ENCODE assay signal across 16 cellular contexts in genomic region chr13:113588394-113589111, GRCh38. TPM values are rescaled to one million over a fixed set of nuclear protein-coding genes. Genes with fewer than 3 reads are reported as not detected.
DNase-seq lines count a peak whose midpoint lies in the region; ATAC-seq, FAIRE-seq and TF ChIP-seq lines count a peak whose summit lies in the region.
"Had no signal": no experiment of that assay in that cellular context is flagged by ENCODE, and none has a peak within 500 bp of the region (broad histone marks: within the 10 kb centered on the region; RNA-seq: fewer than 3 reads in every experiment).

No MANE protein-coding gene starts in this region.

- no peak overlapping the region for H2BK15ac ChIP-seq in H1 (ENCODE audit: low read length)

- H3K9me3 Mint-ChIP-seq in activated CD8-positive, alpha-beta T cell treated with anti-CD3 and anti-CD28 coated beads for 36 hours = no peaks in the 10 kb centered on the region
- H3K9me3 Mint-ChIP-seq in activated CD8-positive, alpha-beta T cell treated with anti-CD3 and anti-CD28 coated beads, Interleukin-2, amount 10 ng/mL, durations not matched to agents 7 days and 5 days (ENCODE audit: insufficient read depth) = no peaks in the 10 kb centered on the region
- H3K9me3 Mint-ChIP-seq in stimulated activated effector memory CD8-positive, alpha-beta T cell treated with anti-CD3 and anti-CD28 coated beads, Interleukin-12 subunit alpha, Interleukin-12 subunit beta, amount 100 ng/mL, for 72 hours = no peaks in the 10 kb centered on the region

- TF ChIP-seq RAD21 in H1 (IDR thresholded peaks at IDR 0.05 in 1 of 2, conservative IDR thresholded peaks at IDR 0.05 in 1 of 2; ENCODE audit: low read depth in 2 of 2, low read length in 2 of 2) = no peak

- no peak overlapping the region for H2AK5ac ChIP-seq in H1 (ENCODE audit: low read depth, low read length)

- no peak overlapping the region for H3K14ac ChIP-seq in H1 (ENCODE audit: insufficient read length)

- peaks cover 0 to 3% (median 1%) of the 10 kb centered on the region in 4 experiments; a peak in 1 of 7 replicates for H3K4me1 ChIP-seq in H1 (replicated peaks in 1 of 4; ENCODE audit: control insufficient read depth in 3 of 4, insufficient read depth in 4 of 4, low read length in 3 of 4)

- ATAC-seq in activated CD8-positive, alpha-beta T cell treated with anti-CD3 and anti-CD28 coated beads for 36 hours = no peak
- no peak for ATAC-seq in activated CD8-positive, alpha-beta T cell treated with anti-CD3 and anti-CD28 coated beads, Interleukin-2, amount 10 ng/mL, durations not matched to agents 7 days and 5 days
- peak; percentile 33 for ATAC-seq in stimulated activated effector memory CD8-positive, alpha-beta T cell treated with anti-CD3 and anti-CD28 coated beads, Interleukin-12 subunit alpha, Interleukin-12 subunit beta, amount 100 ng/mL, for 72 hours
- ATAC-seq in HG03565 (IDR thresholded peaks at IDR 0.05; ENCODE audit: unreplicated experiment) = no peak
- ATAC-seq: A549, left colon had no signal

- H3K36me3 Mint-ChIP-seq in activated CD8-positive, alpha-beta T cell treated with anti-CD3 and anti-CD28 coated beads for 36 hours (ENCODE audit: low read depth) = peaks cover 65% of the 10 kb centered on the region
- peaks cover 65% of the 10 kb centered on the region for H3K36me3 Mint-ChIP-seq in activated CD8-positive, alpha-beta T cell treated with anti-CD3 and anti-CD28 coated beads, Interleukin-2, amount 10 ng/mL, durations not matched to agents 7 days and 5 days (ENCODE audit: low read depth)
- H3K36me3 Mint-ChIP-seq in stimulated activated effector memory CD8-positive, alpha-beta T cell treated with anti-CD3 and anti-CD28 coated beads, Interleukin-12 subunit alpha, Interleukin-12 subunit beta, amount 100 ng/mL, for 72 hours = peaks cover 73% of the 10 kb centered on the region

- no peak for FAIRE-seq in H1 (lab: Jason Lieb, UNC)
- FAIRE-seq: A549 had no signal

- no peak overlapping the region for H3K4me3 Mint-ChIP-seq in activated CD8-positive, alpha-beta T cell treated with anti-CD3 and anti-CD28 coated beads for 36 hours
- no peak overlapping the region for H3K4me3 Mint-ChIP-seq in activated CD8-positive, alpha-beta T cell treated with anti-CD3 and anti-CD28 coated beads, Interleukin-2, amount 10 ng/mL, durations not matched to agents 7 days and 5 days
- no peak overlapping the region for H3K4me3 Mint-ChIP-seq in stimulated activated effector memory CD8-positive, alpha-beta T cell treated with anti-CD3 and anti-CD28 coated beads, Interleukin-12 subunit alpha, Interleukin-12 subunit beta, amount 100 ng/mL, for 72 hours

- peaks cover 40% of the 10 kb centered on the region for H3K4me1 Mint-ChIP-seq in activated CD8-positive, alpha-beta T cell treated with anti-CD3 and anti-CD28 coated beads for 36 hours (ENCODE audit: low read depth)
- peaks cover 40% of the 10 kb centered on the region for H3K4me1 Mint-ChIP-seq in activated CD8-positive, alpha-beta T cell treated with anti-CD3 and anti-CD28 coated beads, Interleukin-2, amount 10 ng/mL, durations not matched to agents 7 days and 5 days (ENCODE audit: low read depth)
- H3K4me1 Mint-ChIP-seq in stimulated activated effector memory CD8-positive, alpha-beta T cell treated with anti-CD3 and anti-CD28 coated beads, Interleukin-12 subunit alpha, Interleukin-12 subunit beta, amount 100 ng/mL, for 72 hours = peaks cover 37% of the 10 kb centered on the region

- WGBS in H1 (ENCODE audit: extremely low coverage in 1 of 2, insufficient coverage in 1 of 2, insufficient read length in 1 of 2, insufficient replicate concordance in 2 of 2, low coverage in 1 of 2, low lambda C conversion rate in 2 of 2, missing lambda C conversion rate in 1 of 2), 2 experiments = 90 to 100% methylated on average over 2 to 6 of the region's 6 CpGs

- no peak overlapping the region for H3K18ac ChIP-seq in H1 (ENCODE audit: extremely low read depth, low read length)

- H2AFZ ChIP-seq in H1 (ENCODE audit: low read length) = no peak overlapping the region

- H3K79me2 ChIP-seq in H1 (ENCODE audit: control insufficient read depth in 1 of 2, insufficient read depth in 2 of 2, low read length in 2 of 2) = peaks cover 27 to 72% of the 10 kb centered on the region in 2 experiments

- no peak overlapping the region for H3K4ac ChIP-seq in H1 (replicated peaks; ENCODE audit: insufficient read length, low read depth, low read length)

- intact Hi-C loops in activated CD8-positive, alpha-beta T cell treated with anti-CD3 and anti-CD28 coated beads for 36 hours (cut with micrococcal nuclease) = no loop called here

- no peaks in the 10 kb centered on the region for H3K9me3 ChIP-seq in H1 (ENCODE audit: insufficient read depth in 2 of 2, low read depth in 1 of 2, low read length in 1 of 2)
- H3K9me3 ChIP-seq: A549 had no signal

- POLR2A ChIA-PET in activated CD8-positive, alpha-beta T cell treated with anti-CD3 and anti-CD28 coated beads for 36 hours (lab: Charles Lee) = interaction anchor here (0.8 to 1.8 kb wide), 2 partner anchors 24 to 99 kb away, joined by 3 to 8 read pairs; no protein-coding TSS in a partner anchor
- POLR2A ChIA-PET in activated CD8-positive, alpha-beta T cell treated with anti-CD3 and anti-CD28 coated beads, Interleukin-2, amount 10 ng/mL, durations not matched to agents 7 days and 5 days (lab: Charles Lee) = no interaction called here
- POLR2A ChIA-PET in RWPE1 (lab: Yijun Ruan, JAX; ENCODE audit: low non-redundant PET) (no interaction called here), H1 (lab: Charles Lee; ENCODE audit: partially characterized antibody) (no interaction called here)

- peaks cover 4 to 26% (median 7%) of the 10 kb centered on the region in 4 experiments; a peak in 5 of 8 replicates for H3K36me3 ChIP-seq in H1 (ENCODE audit: control insufficient read depth in 2 of 4, insufficient read depth in 4 of 4, low read length in 3 of 4)

- no peak for DNase-seq in activated CD8-positive, alpha-beta T cell treated with anti-CD3 and anti-CD28 coated beads for 36 hours
- no peak for DNase-seq in activated CD8-positive, alpha-beta T cell treated with anti-CD3 and anti-CD28 coated beads, Interleukin-2, amount 10 ng/mL, durations not matched to agents 7 days and 5 days
- DNase-seq in RWPE1 (ENCODE audit: low spot score) (no peak), H1 (ENCODE audit: low read depth in 1 of 2, low spot score in 2 of 2) (peak in 1 of 2 experiments; percentile 30), GM03348 (ENCODE audit: low spot score) (no peak), NCI-H524 treated with DMSO at 0.1 percent for 48 hours (lab: John Stamatoyannopoulos, UW) (no peak)
- no peak for DNase-seq in stimulated activated effector memory CD8-positive, alpha-beta T cell treated with anti-CD3 and anti-CD28 coated beads, Interleukin-12 subunit alpha, Interleukin-12 subunit beta, amount 100 ng/mL, for 72 hours (ENCODE audit: low spot score in 2 of 2)
- DNase-seq: activated CD4-positive, CD25-positive, alpha-beta regulatory T cell; activated naive CD4-positive, alpha-beta T cell; COR-L47; left colon; MV-4-11; stimulated activated CD4-positive, alpha-beta T cell treated with anti-CD3 and anti-CD28 coated beads, Interleukin-4, amount 100 ng/mL, for 24 hours had no signal

- no peak overlapping the region for H3K23ac ChIP-seq in H1 (ENCODE audit: insufficient read length)

- no peak for TF ChIP-seq POLR2A in H1 (IDR thresholded peaks at IDR 0.05; ENCODE audit: control extremely low read depth in 1 of 2, low read depth in 2 of 2, low read length in 2 of 2)

- H3K27ac Mint-ChIP-seq in activated CD8-positive, alpha-beta T cell treated with anti-CD3 and anti-CD28 coated beads for 36 hours = peak overlapping the region; percentile 2
- H3K27ac Mint-ChIP-seq in activated CD8-positive, alpha-beta T cell treated with anti-CD3 and anti-CD28 coated beads, Interleukin-2, amount 10 ng/mL, durations not matched to agents 7 days and 5 days = no peak overlapping the region
- peak overlapping the region; percentile 26 for H3K27ac Mint-ChIP-seq in stimulated activated effector memory CD8-positive, alpha-beta T cell treated with anti-CD3 and anti-CD28 coated beads, Interleukin-12 subunit alpha, Interleukin-12 subunit beta, amount 100 ng/mL, for 72 hours

- no peak overlapping the region for H4K5ac ChIP-seq in H1 (ENCODE audit: insufficient read length, low read depth, low read length)

- H2BK120ac ChIP-seq in H1 (replicated peaks; ENCODE audit: low read depth, low read length) = no peak overlapping the region

- H3K27me3 Mint-ChIP-seq in activated CD8-positive, alpha-beta T cell treated with anti-CD3 and anti-CD28 coated beads for 36 hours = no peaks in the 10 kb centered on the region
- no peaks in the 10 kb centered on the region for H3K27me3 Mint-ChIP-seq in activated CD8-positive, alpha-beta T cell treated with anti-CD3 and anti-CD28 coated beads, Interleukin-2, amount 10 ng/mL, durations not matched to agents 7 days and 5 days (ENCODE audit: low read depth)

- H3K27ac ChIP-seq in RWPE1 (peak overlapping the region; percentile 44), H1 (ENCODE audit: low read depth, low read length) (no peak overlapping the region)
- H3K27ac ChIP-seq: A549, SK-N-MC had no signal

- H2BK20ac ChIP-seq in H1 (ENCODE audit: low read length) = no peak overlapping the region

- H3K4me3 ChIP-seq in H1 (ENCODE audit: extremely low read depth in 1 of 4, insufficient read depth in 2 of 4, low read depth in 3 of 4, low read length in 4 of 4) = no peak overlapping the region
- H3K4me3 ChIP-seq: A549, SK-N-MC had no signal

- no peak overlapping the region; the same call in 1 of the 2 replicates for H4K8ac ChIP-seq in H1 (ENCODE audit: extremely low read depth, insufficient read depth, low read length)

- peaks cover 14 to 26% of the 10 kb centered on the region in 2 experiments for H4K20me1 ChIP-seq in H1 (replicated peaks in 1 of 2; ENCODE audit: control insufficient read depth in 1 of 2, insufficient read depth in 2 of 2, low read length in 2 of 2)

- no peak for TF ChIP-seq CTCF in activated CD8-positive, alpha-beta T cell treated with anti-CD3 and anti-CD28 coated beads for 36 hours (IDR thresholded peaks at IDR 0.05)
- no peak for TF ChIP-seq CTCF in RWPE1 (conservative IDR thresholded peaks at IDR 0.05; ENCODE audit: low read depth)
- no peak for TF ChIP-seq CTCF in H1 (IDR thresholded peaks at IDR 0.05; ENCODE audit: control extremely low read depth in 1 of 3, insufficient read depth in 1 of 3, low read depth in 1 of 3, low read length in 3 of 3)

- peak overlapping the region; percentile 71 for H3K56ac ChIP-seq in H1 (replicated peaks; ENCODE audit: insufficient read length, low read depth, low read length)

- H3K79me1 ChIP-seq in H1 (ENCODE audit: low read depth, low read length) = peaks cover 30% of the 10 kb centered on the region

- H3K27me3 ChIP-seq in H1 (replicated peaks in 1 of 4; ENCODE audit: control insufficient read depth in 3 of 4, extremely low read depth in 1 of 4, insufficient read depth in 3 of 4, low read length in 3 of 4) = no peaks in the 10 kb centered on the region

- no peak overlapping the region for H3K4me2 ChIP-seq in H1 (ENCODE audit: insufficient read depth in 1 of 2, low read depth in 2 of 2, low read length in 2 of 2)
- H3K4me2 ChIP-seq: A549 had no signal

- CTCF ChIA-PET in activated CD8-positive, alpha-beta T cell treated with anti-CD3 and anti-CD28 coated beads for 36 hours (lab: Charles Lee) = no interaction called here
- CTCF ChIA-PET in activated CD8-positive, alpha-beta T cell treated with anti-CD3 and anti-CD28 coated beads, Interleukin-2, amount 10 ng/mL, durations not matched to agents 7 days and 5 days (lab: Charles Lee) = no interaction called here
- CTCF ChIA-PET in RWPE1 (lab: Yijun Ruan, JAX) = interaction anchor here (0.7 kb wide), 1 partner anchor 15 kb away, joined by 3 read pairs; no protein-coding TSS in a partner anchor
- CTCF ChIA-PET in H1 (lab: Charles Lee; ENCODE audit: partially characterized antibody) = interaction anchor here (1.5 to 1.8 kb wide), 2 partner anchors 8 to 27 kb away, joined by 5 to 8 read pairs; no protein-coding TSS in a partner anchor

- H2BK5ac ChIP-seq in H1 (ENCODE audit: low read depth, low read length) = no peak overlapping the region; the same call in 1 of the 2 replicates

- no peak for TF ChIP-seq EP300 in H1 (IDR thresholded peaks at IDR 0.05; ENCODE audit: borderline replicate concordance in 1 of 2, low read depth in 2 of 2, low read length in 2 of 2)

- no peak overlapping the region for H4K91ac ChIP-seq in H1 (replicated peaks; ENCODE audit: insufficient read length, low read length)

- H2BK12ac ChIP-seq in H1 (ENCODE audit: low read depth, low read length) = no peak overlapping the region

- H3K23me2 ChIP-seq in H1 (ENCODE audit: low read depth, low read length) = peaks cover 13% of the 10 kb centered on the region

- H3K9ac ChIP-seq in H1 (replicated peaks in 1 of 4; ENCODE audit: extremely low read depth in 1 of 4, low read depth in 3 of 4, low read length in 3 of 4) = no peak overlapping the region

RNA-seq across cellular contexts. Expression of gene TFDP1, which starts 4.0 kb away (rescaled TPM):
- 100 to 1,000 TPM; 174 to 184 TPM for total RNA-seq in activated CD8-positive, alpha-beta T cell treated with anti-CD3 and anti-CD28 coated beads for 36 hours
- total RNA-seq in activated CD8-positive, alpha-beta T cell treated with anti-CD3 and anti-CD28 coated beads, Interleukin-2, amount 10 ng/mL, durations not matched to agents 7 days and 5 days = 100 to 1,000 TPM; 180 to 191 TPM
- total RNA-seq in H1 (2021; fragmentation: NEBNext Ultra II Directional; extraction: Animal tissue kit (Norgen Biotek cat#: 25700)) = 81.9 and 84.8 TPM in 2 replicates
- polyA plus RNA-seq in H1 (2011; rRNA removed) = 35.5 and 43.6 TPM in 2 replicates
- polyA plus RNA-seq in H1 (2011; cell fraction: cytosol; rRNA removed) = 51.7 TPM
- polyA plus RNA-seq in H1 (2011; cell fraction: nucleus; rRNA removed) = 54.2 TPM
- 68.2 to 75.6 TPM (median 71.3 TPM) in 4 replicates for polyA plus RNA-seq in H1 (2012, experiment 1 of 2)
- polyA plus RNA-seq in H1 (2012, experiment 2 of 2) = 27.7 TPM
- 54.0 TPM for polyA plus RNA-seq in H1 (2013, experiment 1 of 2)
- 54.0 TPM for polyA plus RNA-seq in H1 (2013, experiment 2 of 2)
- polyA minus RNA-seq in H1 (2011; rRNA and poly(A)+ RNA removed) = 51.8 and 52.5 TPM in 2 replicates
- 33.2 TPM for polyA minus RNA-seq in H1 (2011; cell fraction: cytosol; rRNA and poly(A)+ RNA removed)
- polyA minus RNA-seq in H1 (2011; cell fraction: nucleus; rRNA and poly(A)+ RNA removed) = 26.5 TPM

Comparison
In these comparisons a context has a peak if more than half of its experiments do, and no peak if none do; other contexts are left out.
1. CTCF ChIA-PET loops: an anchor here in RWPE1 (0.7 kb wide) and H1 (1.5 to 1.8 kb wide); none called in activated CD8-positive, alpha-beta T cell treated with anti-CD3 and anti-CD28 coated beads for 36 hours and activated CD8-positive, alpha-beta T cell treated with anti-CD3 and anti-CD28 coated beads, Interleukin-2, amount 10 ng/mL, durations not matched to agents 7 days and 5 days.